2 cellular contexts compared by ENCODE assay signal in genomic region chr15:98794754-98795153, GRCh38.
TF ChIP-seq lines count a peak whose summit lies in the region.

No MANE protein-coding gene starts in this region.

TF ChIP-seq in IMR-90, 13 proteins besides CTCF, POLR2A, EP300 and RAD21 (continued from another document):
- TF ChIP-seq ELK1 (IDR thresholded peaks at IDR 0.05; ENCODE audit: borderline replicate concordance, low read depth, low read length): no peak

TF ChIP-seq in liver, 16 proteins besides CTCF, POLR2A, EP300 and RAD21 (continued from another document):
- no peak for TF ChIP-seq REST (IDR thresholded peaks at IDR 0.05)
- no peak for TF ChIP-seq HNF4A (conservative IDR thresholded peaks at IDR 0.05)
